In genomic region chr11:117730256-117730800, GRCh38 we compare ENCODE assay signal across 21 cellular contexts.
A peak's percentile ranks its signal among the peaks of the same experiment; 100 is the strongest.
DNase-seq lines count a peak whose midpoint lies in the region; ATAC-seq and TF ChIP-seq lines count a peak whose summit lies in the region.
"Had no signal": no experiment of that assay in that cellular context is flagged by ENCODE, and none has a peak within 500 bp of the region (broad histone marks: within the 10 kb centered on the region; RNA-seq: fewer than 3 reads in every experiment).

No MANE protein-coding gene starts in this region.

- H3F3A ChIP-seq in PC-9 (ENCODE audit: insufficient read depth, low read depth), result no peaks in the 10 kb centered on the region

- no peaks in the 10 kb centered on the region for H3K36me3 Mint-ChIP-seq in type B pancreatic cell
- H3K36me3 Mint-ChIP-seq in stimulated activated memory B cell treated with anti-CD40 and anti-IgM and Interleukin-4, amounts not matched to agents 10 μg/mL and 1 μg/mL and 100 μg/mL, for 72 hours, result no peaks in the 10 kb centered on the region

- peaks cover 4% of the 10 kb centered on the region for H3K9me3 Mint-ChIP-seq in type B pancreatic cell
- H3K9me3 Mint-ChIP-seq in stimulated activated memory B cell treated with anti-CD40 and anti-IgM and Interleukin-4, amounts not matched to agents 10 μg/mL and 1 μg/mL and 100 μg/mL, for 72 hours, result no peaks in the 10 kb centered on the region
- H3K9me3 Mint-ChIP-seq: CD4-positive, alpha-beta T cell had no signal

- H4K20me1 ChIP-seq in PC-9 (ENCODE audit: insufficient read depth), result no peaks in the 10 kb centered on the region

- H4K8ac ChIP-seq in mesendoderm (ENCODE audit: low read depth, low read length), result no peak overlapping the region

- H3K79me2 ChIP-seq in mesendoderm (ENCODE audit: control insufficient read depth, insufficient read depth, low read length) (no peaks in the 10 kb centered on the region), PC-9 (ENCODE audit: low read depth) (no peaks in the 10 kb centered on the region)

- no peak overlapping the region for H3K27ac Mint-ChIP-seq in type B pancreatic cell
- no peak overlapping the region for H3K27ac Mint-ChIP-seq in stimulated activated memory B cell treated with anti-CD40 and anti-IgM and Interleukin-4, amounts not matched to agents 10 μg/mL and 1 μg/mL and 100 μg/mL, for 72 hours
- H3K27ac Mint-ChIP-seq: CD4-positive, alpha-beta T cell had no signal

- no CpG with 5 or more reads among the region's 5 CpGs for WGBS in mesendoderm (ENCODE audit: extremely low coverage, insufficient coverage, low lambda C conversion rate)

- no peak overlapping the region for H2BK15ac ChIP-seq in mesendoderm (replicated peaks; ENCODE audit: low read depth)

- no peak overlapping the region for H3K4me3 ChIP-seq in mesendoderm (ENCODE audit: low read length)
- no peak overlapping the region for H3K4me3 ChIP-seq in PC-9

- H3K23ac ChIP-seq in mesendoderm (ENCODE audit: low read length), result no peak overlapping the region

- no peaks in the 10 kb centered on the region for H3K36me3 ChIP-seq in mesendoderm (ENCODE audit: control insufficient read depth, insufficient read depth, low read length)
- H3K36me3 ChIP-seq in PC-9 (ENCODE audit: low read depth), result no peaks in the 10 kb centered on the region

- DNase-seq in NCI-H1092 treated with DMSO at 0.1 percent for 48 hours (lab: John Stamatoyannopoulos, UW) (peak; percentile 18), NCI-H1092 (lab: John Stamatoyannopoulos, UW) (no peak), mesendoderm (peak; percentile 63), type B pancreatic cell (ENCODE audit: extremely low spot score, unreplicated experiment) (no peak), NK-92 (lab: John Stamatoyannopoulos, UW; ENCODE audit: unreplicated experiment) (no peak), PC-9 (no peak)
- DNase-seq: CD4-positive, alpha-beta T cell; DMS153; GDM1; GOT3; NCI-H1436; NCI-H1930; NCI-H226; NCI-H524; NCI-H82; SHP77; SK-N-SH had no signal

- no peak overlapping the region for H3K56ac ChIP-seq in mesendoderm (ENCODE audit: low read length)

- no peak overlapping the region for H3K9ac ChIP-seq in mesendoderm (ENCODE audit: low read length)
- H3K9ac ChIP-seq: KMS-11, SK-N-SH had no signal

- no peak overlapping the region for H4K5ac ChIP-seq in mesendoderm (ENCODE audit: low read length)

- no peak overlapping the region for H2BK120ac ChIP-seq in mesendoderm (ENCODE audit: low read depth, low read length)

- H3K9me2 ChIP-seq in PC-9 (ENCODE audit: insufficient read depth), result no peaks in the 10 kb centered on the region
- H3K9me2 ChIP-seq: SK-N-SH had no signal

- no peak overlapping the region for H3K4ac ChIP-seq in mesendoderm (ENCODE audit: low read depth, low read length)

- peaks cover 18% of the 10 kb centered on the region for H3K4me1 Mint-ChIP-seq in type B pancreatic cell (ENCODE audit: unreplicated experiment)
- H3K4me1 Mint-ChIP-seq in stimulated activated memory B cell treated with anti-CD40 and anti-IgM and Interleukin-4, amounts not matched to agents 10 μg/mL and 1 μg/mL and 100 μg/mL, for 72 hours, result no peaks in the 10 kb centered on the region

- no peak overlapping the region for H3K18ac ChIP-seq in mesendoderm (ENCODE audit: low read length)

- intact Hi-C loops in PC-9 (cut with micrococcal nuclease; ENCODE audit: unreplicated experiment), result no loop called here

- CTCF ChIA-PET in PC-9 (lab: Charles Lee), result no interaction called here

- no peak overlapping the region for H3K4me3 Mint-ChIP-seq in type B pancreatic cell
- no peak overlapping the region for H3K4me3 Mint-ChIP-seq in stimulated activated memory B cell treated with anti-CD40 and anti-IgM and Interleukin-4, amounts not matched to agents 10 μg/mL and 1 μg/mL and 100 μg/mL, for 72 hours
- H3K4me3 Mint-ChIP-seq: CD4-positive, alpha-beta T cell had no signal

- H3K79me1 ChIP-seq in mesendoderm (ENCODE audit: low read length), result no peaks in the 10 kb centered on the region

- H3K9me3 ChIP-seq in PC-9 (ENCODE audit: insufficient read depth, low read depth), result no peaks in the 10 kb centered on the region
- H3K9me3 ChIP-seq: SK-N-SH had no signal

- H3K27me3 Mint-ChIP-seq in type B pancreatic cell, result peaks cover 17% of the 10 kb centered on the region
- H3K27me3 Mint-ChIP-seq in stimulated activated memory B cell treated with anti-CD40 and anti-IgM and Interleukin-4, amounts not matched to agents 10 μg/mL and 1 μg/mL and 100 μg/mL, for 72 hours, result peaks cover 10% of the 10 kb centered on the region

- BruUV-seq in PC-9 (replicated peaks; lab: Mats Ljungman, UMichigan), result no TSS peak

- H2AFZ ChIP-seq in PC-9, result no peak overlapping the region

- H2BK5ac ChIP-seq in mesendoderm (ENCODE audit: low read length), result no peak overlapping the region

- peak; percentile 55 for TF ChIP-seq CTCF in type B pancreatic cell (conservative IDR thresholded peaks at IDR 0.05)
- TF ChIP-seq CTCF in PC-9 (conservative IDR thresholded peaks at IDR 0.05), result no peak

- H3K4me2 ChIP-seq in mesendoderm (ENCODE audit: low read length) (no peak overlapping the region), PC-9 (no peak overlapping the region)
- H3K4me2 ChIP-seq: SK-N-SH had no signal

- no peak for ATAC-seq in stimulated activated memory B cell treated with anti-CD40 and anti-IgM and Interleukin-4, amounts not matched to agents 10 μg/mL and 1 μg/mL and 100 μg/mL, for 72 hours

- H2AK5ac ChIP-seq in mesendoderm (ENCODE audit: low read length), result no peak overlapping the region

- H3K27ac ChIP-seq in angular gyrus (ENCODE audit: low read depth, low read length), result peak overlapping the region; percentile 22
- H3K27ac ChIP-seq in mesendoderm (ENCODE audit: low read depth, low read length), result no peak overlapping the region
- no peak overlapping the region for H3K27ac ChIP-seq in PC-9
- H3K27ac ChIP-seq: 22Rv1, KMS-11 had no signal

- POLR2A ChIA-PET in PC-9 (lab: Charles Lee; ENCODE audit: unreplicated experiment), result no interaction called here

- H3K27me3 ChIP-seq in mesendoderm (ENCODE audit: insufficient read depth, low read length, poor library complexity) (no peaks in the 10 kb centered on the region), PC-9 (ENCODE audit: insufficient read depth, low read depth) (peaks cover 95% of the 10 kb centered on the region)

- H3K4me1 ChIP-seq in mesendoderm (ENCODE audit: control insufficient read depth, low read depth, low read length) (peaks cover 2% of the 10 kb centered on the region), PC-9 (replicated peaks; ENCODE audit: insufficient read depth) (no peaks in the 10 kb centered on the region)

Comparison
In these comparisons a context has a peak if more than half of its experiments do, and no peak if none do; other contexts are left out.
1. DNase-seq: peak in NCI-H1092 treated with DMSO at 0.1 percent for 48 hours (single experiment) and mesendoderm (single experiment); none in NCI-H1092 (single experiment), type B pancreatic cell (single experiment), NK-92 (single experiment) and PC-9 (0 of 2).